In genomic region chr11:109993786-109994185, GRCh38 we compare ENCODE assay signal across 1 cellular context.
TF ChIP-seq lines count a peak whose summit lies in the region.

No MANE protein-coding gene starts in this region.

TF ChIP-seq in IMR-90, 13 proteins besides CTCF, POLR2A, EP300 and RAD21 (continued from another document):
- TF ChIP-seq USF2 (IDR thresholded peaks at IDR 0.05; ENCODE audit: low read depth, low read length), result no peak
